Comparison of ENCODE assay signal across 11 cellular contexts in genomic region chr14:36238666-36239363, GRCh38.
DNase-seq lines count a peak whose midpoint lies in the region; ATAC-seq and TF ChIP-seq lines count a peak whose summit lies in the region.
"Had no signal": no experiment of that assay in that cellular context is flagged by ENCODE, and none has a peak within 500 bp of the region (broad histone marks: within the 10 kb centered on the region; RNA-seq: fewer than 3 reads in every experiment).

No MANE protein-coding gene starts in this region.

- H3K36me3 ChIP-seq in mesenchymal stem cell (ENCODE audit: control insufficient read depth in 1 of 2, insufficient read depth in 2 of 2, low read depth in 1 of 2, low read length in 2 of 2): no peaks in the 10 kb centered on the region
- H3K36me3 ChIP-seq in gastrocnemius medialis: no peaks in the 10 kb centered on the region
- H3K36me3 ChIP-seq: SJCRH30 had no signal

- H3K36me3 Mint-ChIP-seq in immature natural killer cell: no peaks in the 10 kb centered on the region

- no peak overlapping the region for H3K27ac Mint-ChIP-seq in immature natural killer cell

- H3K4me1 Mint-ChIP-seq in immature natural killer cell: no peaks in the 10 kb centered on the region

- H3K14ac ChIP-seq in mesenchymal stem cell (ENCODE audit: low read length in 2 of 2): no peak overlapping the region

- H2BK120ac ChIP-seq in mesenchymal stem cell (ENCODE audit: low read depth, low read length): no peak overlapping the region

- H3K4me1 ChIP-seq in mesenchymal stem cell (ENCODE audit: control insufficient read depth, insufficient read depth, low read depth, low read length) (no peaks in the 10 kb centered on the region), gastrocnemius medialis (no peaks in the 10 kb centered on the region)
- H3K4me1 ChIP-seq: SJCRH30 had no signal

- H3K4me3 Mint-ChIP-seq in immature natural killer cell: no peak overlapping the region

- H3K27me3 ChIP-seq in mesenchymal stem cell (ENCODE audit: control insufficient read depth in 1 of 2, insufficient read depth in 1 of 2, low read length in 2 of 2) (peaks cover 0 to 6% of the 10 kb centered on the region in 2 experiments), gastrocnemius medialis (no peaks in the 10 kb centered on the region)
- H3K27me3 ChIP-seq: SJCRH30 had no signal

- in situ Hi-C loops in gastrocnemius medialis (cut with MboI; ENCODE audit: low sequenced_read_pairs in 4 of 4): no loop called here

- no peak overlapping the region for H4K8ac ChIP-seq in mesenchymal stem cell (ENCODE audit: low read length)

- H2AFZ ChIP-seq in mesenchymal stem cell (ENCODE audit: low read depth, low read length): no peak overlapping the region

- H2BK15ac ChIP-seq in mesenchymal stem cell (ENCODE audit: low read depth, poor library complexity, severe bottlenecking): no peak overlapping the region

- H3K23ac ChIP-seq in mesenchymal stem cell (ENCODE audit: low read length in 2 of 2): no peak overlapping the region

- no peak for TF ChIP-seq CTCF in WI38 (IDR thresholded peaks at IDR 0.05; ENCODE audit: low read depth, low read length)
- no peak for TF ChIP-seq CTCF in gastrocnemius medialis (IDR thresholded peaks at IDR 0.05 in 4 of 5, conservative IDR thresholded peaks at IDR 0.05 in 1 of 5)

- H3K9me3 Mint-ChIP-seq in immature natural killer cell: peaks cover 0 to 13% (median 0%) of the 10 kb centered on the region in 6 donors

- H3K18ac ChIP-seq in mesenchymal stem cell (ENCODE audit: low read depth in 1 of 2, low read length in 2 of 2): no peak overlapping the region

- H2BK12ac ChIP-seq in mesenchymal stem cell (ENCODE audit: low read length in 2 of 2): no peak overlapping the region

- H3K27me3 Mint-ChIP-seq in immature natural killer cell (ENCODE audit: low read depth in 3 of 3): peaks cover 0 to 5% (median 2%) of the 10 kb centered on the region in 3 donors

- DNase-seq in SIG-M5 treated with dmso at 0.1 percent for 504 hours (lab: John Stamatoyannopoulos, UW; ENCODE audit: unreplicated experiment) (peak; percentile 2), SIG-M5 (lab: John Stamatoyannopoulos, UW) (no peak), HS-5 (ENCODE audit: low read depth) (peak; percentile 16), mesenchymal stem cell (peak; percentile 93), gastrocnemius medialis (no peak), immature natural killer cell (no peak)
- DNase-seq in central memory CD4-positive, alpha-beta T cell: no peak
- DNase-seq: left colon, NCI-H1694 treated with DMSO at 0.1 percent for 48 hours had no signal

- no peak for ATAC-seq in gastrocnemius medialis
- ATAC-seq: left colon had no signal

- H3K4me2 ChIP-seq in mesenchymal stem cell (ENCODE audit: low read length, poor library complexity, severe bottlenecking): no peak overlapping the region

- H4K91ac ChIP-seq in mesenchymal stem cell (ENCODE audit: low read length): no peak overlapping the region

- no peaks in the 10 kb centered on the region for H3K79me1 ChIP-seq in mesenchymal stem cell (replicated peaks; ENCODE audit: low read length, poor library complexity, severe bottlenecking)

- no peak overlapping the region for H3K4ac ChIP-seq in mesenchymal stem cell (ENCODE audit: low read depth in 1 of 2, low read length in 2 of 2)

- no peak for TF ChIP-seq POLR2A in gastrocnemius medialis (IDR thresholded peaks at IDR 0.05)

- no peak overlapping the region for H3K9ac ChIP-seq in mesenchymal stem cell (ENCODE audit: low read length)

- H3K9me3 ChIP-seq in mesenchymal stem cell (ENCODE audit: control insufficient read depth, low read length): no peaks in the 10 kb centered on the region
- H3K9me3 ChIP-seq in gastrocnemius medialis: no peaks in the 10 kb centered on the region
- H3K9me3 ChIP-seq: SJCRH30 had no signal

- 53% methylated on average over 13 of the region's 13 CpGs for WGBS in mesenchymal stem cell

- intact Hi-C loops in gastrocnemius medialis (cut with DNase I; ENCODE audit: low total_unique reads): no loop called here

- H3K27ac ChIP-seq in mesenchymal stem cell (ENCODE audit: low read length, poor library complexity, severe bottlenecking): no peak overlapping the region
- no peak overlapping the region for H3K27ac ChIP-seq in gastrocnemius medialis
- H3K27ac ChIP-seq: SJCRH30 had no signal

- no peak overlapping the region for H2AK5ac ChIP-seq in mesenchymal stem cell (ENCODE audit: low read length, severe bottlenecking)

- H3K4me3 ChIP-seq in WI38 (ENCODE audit: low read depth, low read length) (peak overlapping the region; percentile 17), mesenchymal stem cell (ENCODE audit: insufficient read depth in 1 of 2, low read depth in 1 of 2, low read length in 2 of 2) (no peak overlapping the region), gastrocnemius medialis (no peak overlapping the region)
- H3K4me3 ChIP-seq: SJCRH30 had no signal

- H2BK5ac ChIP-seq in mesenchymal stem cell (ENCODE audit: low read depth, low read length, poor library complexity, severe bottlenecking): no peak overlapping the region

Comparison
In these comparisons a context has a peak if more than half of its experiments do, and no peak if none do; other contexts are left out.
1. DNase-seq: peak in SIG-M5 treated with dmso at 0.1 percent for 504 hours (single experiment), HS-5 (single experiment) and mesenchymal stem cell (single experiment); none in SIG-M5 (single experiment), gastrocnemius medialis (0 of 2), central memory CD4-positive, alpha-beta T cell (single experiment) and immature natural killer cell (0 of 3).